Comparison of ENCODE assay signal across 9 cellular contexts in the genomic region with DNA sequence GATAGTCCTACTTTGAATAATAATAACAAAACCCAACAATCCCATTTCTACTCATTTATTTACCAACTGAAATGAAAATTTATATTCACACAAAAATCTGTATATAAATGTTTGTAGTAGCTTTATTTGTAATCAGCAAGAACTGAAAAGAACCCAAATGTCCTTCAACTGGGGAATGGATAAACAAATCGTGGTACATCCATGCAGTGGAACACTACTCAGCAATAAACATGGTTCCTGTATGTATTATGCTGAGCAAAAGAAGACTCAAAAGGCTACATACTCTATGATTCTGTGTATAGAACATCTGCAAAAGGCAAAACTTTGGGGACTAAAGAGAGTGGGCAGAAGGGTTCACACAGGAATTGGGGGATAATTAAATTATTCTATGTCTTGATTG.
"Had no signal": no experiment of that assay in that cellular context is flagged by ENCODE, and none has a peak within 500 bp of the region (broad histone marks: within the 10 kb centered on the region; RNA-seq: fewer than 3 reads in every experiment).

No MANE protein-coding gene starts in this region.

- H3K36me3 ChIP-seq: HAP-1 had no signal

- DNase-seq: GM23248, GOT3, H7, H9, HCEC 1CT, HFFc6 had no signal

- H3K4me3 ChIP-seq: GM23248, GM23338, HAP-1 had no signal

- ATAC-seq: GM23338, HCT116 had no signal

- H3K4me2 ChIP-seq: GM23338 had no signal

- H2AFZ ChIP-seq: GM23248, GM23338 had no signal

- H3K9ac ChIP-seq: GM23248 had no signal

- H3K9me3 ChIP-seq: HAP-1 had no signal

- H3K27ac ChIP-seq: GM23248 had no signal
